Comparison of ENCODE assay signal across 11 cellular contexts in the genomic region with DNA sequence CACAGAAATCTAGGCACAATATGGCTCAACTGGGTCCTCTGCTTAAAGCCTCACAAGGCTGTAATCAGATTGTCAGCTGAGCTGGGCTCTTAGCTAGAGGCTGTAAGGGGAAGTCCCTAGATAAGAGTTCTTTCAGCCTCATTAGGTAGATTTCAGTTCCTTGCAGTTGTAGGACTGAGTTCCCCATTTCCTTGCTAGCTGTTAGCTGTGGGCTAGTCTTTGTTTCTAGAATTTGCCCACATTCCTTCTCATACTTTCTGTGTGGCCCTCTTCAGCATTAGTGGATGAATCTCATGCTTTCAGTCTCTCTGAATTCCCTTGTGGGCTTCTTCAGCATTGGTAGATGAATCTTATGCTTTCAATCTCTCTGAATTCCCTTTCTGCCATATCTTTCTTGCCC.
DNase-seq lines count a peak whose midpoint lies in the region; ATAC-seq lines count a peak whose summit lies in the region.
"Had no signal": no experiment of that assay in that cellular context is flagged by ENCODE, and none has a peak within 500 bp of the region (broad histone marks: within the 10 kb centered on the region; RNA-seq: fewer than 3 reads in every experiment).

No MANE protein-coding gene starts in this region.

- DNase-seq in SKM-1 (lab: John Stamatoyannopoulos, UW; ENCODE audit: unreplicated experiment) (peak; percentile 86), 8988T (no peak)
- no peak for DNase-seq in effector CD4-positive, alpha-beta T cell
- no peak for DNase-seq in stimulated activated naive CD8-positive, alpha-beta T cell treated with anti-CD3 and anti-CD28 coated beads, Interleukin-15, Interleukin-2, amounts not matched to agents 100 U/mL and 50 U/mL, for 24 hours
- DNase-seq in activated CD4-positive, alpha-beta T cell treated with anti-CD3 and anti-CD28 coated beads for 48 hours, result no peak
- DNase-seq: CD4-positive, CD25-positive, alpha-beta regulatory T cell; sigmoid colon had no signal

- ATAC-seq in GM18519 (IDR thresholded peaks at IDR 0.05; ENCODE audit: low FRiP score, unreplicated experiment), result peak; percentile 95
- peak; percentile 95 for ATAC-seq in GM21526 (IDR thresholded peaks at IDR 0.05; ENCODE audit: low FRiP score, unreplicated experiment)
- ATAC-seq in HG03103 (IDR thresholded peaks at IDR 0.05; ENCODE audit: low read depth, unreplicated experiment), result peak; percentile 94
- no peak for ATAC-seq in stimulated activated naive CD8-positive, alpha-beta T cell treated with anti-CD3 and anti-CD28 coated beads, Interleukin-15, Interleukin-2, amounts not matched to agents 100 U/mL and 50 U/mL, for 24 hours
- ATAC-seq: gastroesophageal sphincter had no signal
